Comparison of ENCODE assay signal across 21 cellular contexts in genomic region chr17:31393749-31394146, GRCh38. TPM values are rescaled to one million over a fixed set of nuclear protein-coding genes. Genes with fewer than 3 reads are reported as not detected.
DNase-seq lines count a peak whose midpoint lies in the region; ATAC-seq and TF ChIP-seq lines count a peak whose summit lies in the region.
"Had no signal": no experiment of that assay in that cellular context is flagged by ENCODE, and none has a peak within 500 bp of the region (broad histone marks: within the 10 kb centered on the region; RNA-seq: fewer than 3 reads in every experiment).

No MANE protein-coding gene starts in this region.

- peaks cover 24 to 41% of the 10 kb centered on the region in 2 donors for H3K27me3 Mint-ChIP-seq in CD4-positive, alpha-beta memory T cell
- H3K27me3 Mint-ChIP-seq in T-helper 17 cell: peaks cover 70% of the 10 kb centered on the region
- H3K27me3 Mint-ChIP-seq in activated T-cell treated with anti-CD3 and anti-CD28 coated beads, Interleukin-2, amount 50 U/mL, for 72 hours (ENCODE audit: low read depth): peaks cover 57% of the 10 kb centered on the region

- H3K4me3 ChIP-seq in CD4-positive, alpha-beta memory T cell (ENCODE audit: low read length in 2 of 2): no peak overlapping the region
- no peak overlapping the region for H3K4me3 ChIP-seq in esophagus muscularis mucosa
- H3K4me3 ChIP-seq in brain microvascular endothelial cell (ENCODE audit: low read depth, low read length): no peak overlapping the region
- H3K4me3 ChIP-seq: cardiac muscle cell, hepatocyte, ovary, Peyer's patch, right lobe of liver, thyroid gland had no signal

- H3K36me3 Mint-ChIP-seq in CD4-positive, alpha-beta memory T cell: no peaks in the 10 kb centered on the region
- peaks cover 10% of the 10 kb centered on the region for H3K36me3 Mint-ChIP-seq in T-helper 17 cell (ENCODE audit: low read depth)
- no peaks in the 10 kb centered on the region for H3K36me3 Mint-ChIP-seq in activated T-cell treated with anti-CD3 and anti-CD28 coated beads, Interleukin-2, amount 50 U/mL, for 72 hours (ENCODE audit: insufficient read depth in 2 of 2)
- H3K36me3 Mint-ChIP-seq: stimulated activated memory B cell treated with anti-CD40 and anti-IgM and Interleukin-4, amounts not matched to agents 10 μg/mL and 1 μg/mL and 100 μg/mL, for 72 hours had no signal

- no peak for TF ChIP-seq POLR2A in esophagus muscularis mucosa (IDR thresholded peaks at IDR 0.05; ENCODE audit: low read depth)

- intact Hi-C loops in CD4-positive, alpha-beta memory T cell (cut with micrococcal nuclease): no loop called here
- intact Hi-C loops in esophagus muscularis mucosa (cut with DNase I) (no loop called here), posterior vena cava (cut with DNase I) (no loop called here)

- in situ Hi-C loops in brain microvascular endothelial cell (cut with HindIII; ENCODE audit: low pct_ligation_motif_present, low sequenced_read_pairs): no loop called here

- no peak overlapping the region for H3K27ac ChIP-seq in CD4-positive, alpha-beta memory T cell (ENCODE audit: low read depth, low read length)
- H3K27ac ChIP-seq in esophagus muscularis mucosa (replicated peaks in 1 of 4): no peak overlapping the region
- H3K27ac ChIP-seq in brain microvascular endothelial cell: no peak overlapping the region
- H3K27ac ChIP-seq: cardiac muscle cell, foreskin keratinocyte, hepatocyte, ovary, Peyer's patch, right lobe of liver, thyroid gland had no signal

- no peaks in the 10 kb centered on the region for H3K36me3 ChIP-seq in CD4-positive, alpha-beta memory T cell (ENCODE audit: insufficient read depth, low read length)
- H3K36me3 ChIP-seq in esophagus muscularis mucosa: no peaks in the 10 kb centered on the region
- H3K36me3 ChIP-seq in brain microvascular endothelial cell (replicated peaks): no peaks in the 10 kb centered on the region
- H3K36me3 ChIP-seq: cardiac muscle cell, ovary, Peyer's patch, right lobe of liver, thyroid gland had no signal

- 87% methylated on average over 7 of the region's 7 CpGs for WGBS in esophagus muscularis mucosa

- peaks cover 2 to 23% (median 5%) of the 10 kb centered on the region in 4 donors for H3K4me1 Mint-ChIP-seq in CD4-positive, alpha-beta memory T cell
- peaks cover 12% of the 10 kb centered on the region for H3K4me1 Mint-ChIP-seq in T-helper 17 cell
- H3K4me1 Mint-ChIP-seq in activated T-cell treated with anti-CD3 and anti-CD28 coated beads, Interleukin-2, amount 50 U/mL, for 72 hours (ENCODE audit: low read depth): peaks cover 6% of the 10 kb centered on the region

- ATAC-seq in T-helper 17 cell: no peak
- no peak for ATAC-seq in activated T-cell treated with anti-CD3 and anti-CD28 coated beads, Interleukin-2, amount 50 U/mL, for 72 hours (replicated peaks in 1 of 2)
- ATAC-seq: foreskin keratinocyte; stimulated activated memory B cell treated with anti-CD40 and anti-IgM and Interleukin-4, amounts not matched to agents 10 μg/mL and 1 μg/mL and 100 μg/mL, for 72 hours had no signal

- H3K4me1 ChIP-seq in CD4-positive, alpha-beta memory T cell (ENCODE audit: insufficient read depth, low read length): peaks cover 9% of the 10 kb centered on the region
- H3K4me1 ChIP-seq in esophagus muscularis mucosa: peaks cover 11 to 20% (median 16%) of the 10 kb centered on the region in 4 donors
- H3K4me1 ChIP-seq: foreskin keratinocyte had no signal

- TF ChIP-seq CTCF in esophagus muscularis mucosa (IDR thresholded peaks at IDR 0.05) (no peak), brain microvascular endothelial cell (IDR thresholded peaks at IDR 0.05; ENCODE audit: low read depth, low read length, missing control alignments) (no peak)

- TF ChIP-seq EP300 in esophagus muscularis mucosa (IDR thresholded peaks at IDR 0.05): no peak

- H3K27ac Mint-ChIP-seq in CD4-positive, alpha-beta memory T cell: no peak overlapping the region
- no peak overlapping the region for H3K27ac Mint-ChIP-seq in T-helper 17 cell
- H3K27ac Mint-ChIP-seq in activated T-cell treated with anti-CD3 and anti-CD28 coated beads, Interleukin-2, amount 50 U/mL, for 72 hours: no peak overlapping the region
- H3K27ac Mint-ChIP-seq: stimulated activated memory B cell treated with anti-CD40 and anti-IgM and Interleukin-4, amounts not matched to agents 10 μg/mL and 1 μg/mL and 100 μg/mL, for 72 hours had no signal

- no peak for DNase-seq in CD4-positive, alpha-beta memory T cell
- no peak for DNase-seq in T-helper 17 cell
- peak; percentile 19 for DNase-seq in esophagus muscularis mucosa (ENCODE audit: extremely low spot score)
- DNase-seq in posterior vena cava (ENCODE audit: low spot score): peak; percentile 29
- DNase-seq in brain microvascular endothelial cell: no peak
- no peak for DNase-seq in DMS79 (lab: John Stamatoyannopoulos, UW)
- DNase-seq in activated T-cell treated with anti-CD3 and anti-CD28 coated beads, Interleukin-2, amount 50 U/mL, for 72 hours: no peak
- no peak for DNase-seq in stimulated activated CD4-positive, alpha-beta T cell treated with anti-CD3 and anti-CD28 coated beads, Interleukin-4, amount 100 ng/mL, for 1 hour
- DNase-seq: activated effector memory CD4-positive, alpha-beta T cell treated with anti-CD3 and anti-CD28 coated beads, Interleukin-2, amount 50 U/mL, for 16 hours; amniotic stem cell; foreskin keratinocyte; HCEC 1CT; NCI-H1105 treated with DMSO at 0.1 percent for 48 hours; NK-92 treated with Interleukin-12 subunit alpha and Interleukin-12 subunit beta, amount 100 ng/mL, for 24 hours; thyroid gland had no signal

- H3K9me3 ChIP-seq in CD4-positive, alpha-beta memory T cell (ENCODE audit: control insufficient read depth in 1 of 2, low read length in 2 of 2): no peaks in the 10 kb centered on the region
- H3K9me3 ChIP-seq in T-helper 17 cell (ENCODE audit: control insufficient read depth, low read length, poor library complexity, severe bottlenecking) (no peaks in the 10 kb centered on the region), esophagus muscularis mucosa (no peaks in the 10 kb centered on the region)
- H3K9me3 ChIP-seq: ovary, Peyer's patch, right lobe of liver, thyroid gland had no signal

- H3K27me3 ChIP-seq in CD4-positive, alpha-beta memory T cell (ENCODE audit: insufficient read depth, low read length): peaks cover 8% of the 10 kb centered on the region
- peaks cover 3 to 89% (median 26%) of the 10 kb centered on the region in 4 donors for H3K27me3 ChIP-seq in esophagus muscularis mucosa
- H3K27me3 ChIP-seq in brain microvascular endothelial cell (replicated peaks): peaks cover 15% of the 10 kb centered on the region
- H3K27me3 ChIP-seq: ovary, right lobe of liver had no signal

- no peaks in the 10 kb centered on the region for H3K9me3 Mint-ChIP-seq in CD4-positive, alpha-beta memory T cell
- H3K9me3 Mint-ChIP-seq in activated T-cell treated with anti-CD3 and anti-CD28 coated beads, Interleukin-2, amount 50 U/mL, for 72 hours: no peaks in the 10 kb centered on the region
- H3K9me3 Mint-ChIP-seq: stimulated activated memory B cell treated with anti-CD40 and anti-IgM and Interleukin-4, amounts not matched to agents 10 μg/mL and 1 μg/mL and 100 μg/mL, for 72 hours had no signal

- H3K4me3 Mint-ChIP-seq in CD4-positive, alpha-beta memory T cell: peak overlapping the region in 5 of 8 donors; percentile 7 to 62 (median 45)
- H3K4me3 Mint-ChIP-seq in T-helper 17 cell: peak overlapping the region; percentile 62
- H3K4me3 Mint-ChIP-seq in activated T-cell treated with anti-CD3 and anti-CD28 coated beads, Interleukin-2, amount 50 U/mL, for 72 hours: no peak overlapping the region
- H3K4me3 Mint-ChIP-seq: stimulated activated memory B cell treated with anti-CD40 and anti-IgM and Interleukin-4, amounts not matched to agents 10 μg/mL and 1 μg/mL and 100 μg/mL, for 72 hours had no signal

- CTCF ChIA-PET in CD4-positive, alpha-beta memory T cell (lab: Charles Lee; ENCODE audit: partially characterized antibody): no interaction called here

- POLR2A ChIA-PET in CD4-positive, alpha-beta memory T cell (lab: Charles Lee; ENCODE audit: partially characterized antibody): no interaction called here

RNA-seq across cellular contexts. Expression of gene RAB11FIP4, which starts 2.3 kb away (rescaled TPM):
- 10 to 100 TPM; 44.1 to 47.4 TPM for total RNA-seq in CD4-positive, alpha-beta memory T cell
- 10 to 100 TPM in 1 of 2 donors, 1 to 10 TPM in 1; 8.3 to 15.9 TPM for polyA plus RNA-seq in CD4-positive, alpha-beta memory T cell
- 10 to 100 TPM; 47.4 to 61.9 TPM for total RNA-seq in T-helper 17 cell
- 1 to 10 TPM in 3 of 4 donors, under 1 TPM in 1; 0.75 to 2.3 (median 1.7) TPM for total RNA-seq in esophagus muscularis mucosa
- 1 to 10 TPM in 1 of 2 donors, under 1 TPM in 1; 0.83 to 1.0 TPM for total RNA-seq in posterior vena cava
- 10 to 100 TPM; 39.1 to 40.8 TPM for total RNA-seq in activated T-cell treated with anti-CD3 and anti-CD28 coated beads, Interleukin-2, amount 50 U/mL, for 72 hours

Comparison
In these comparisons a context has a peak if more than half of its experiments do, and no peak if none do; other contexts are left out.
1. DNase-seq: peak in esophagus muscularis mucosa (single experiment) and posterior vena cava (single experiment); none in CD4-positive, alpha-beta memory T cell (0 of 5), T-helper 17 cell (0 of 3), brain microvascular endothelial cell (single experiment), DMS79 (single experiment), activated T-cell treated with anti-CD3 and anti-CD28 coated beads, Interleukin-2, amount 50 U/mL, for 72 hours (0 of 2) and stimulated activated CD4-positive, alpha-beta T cell treated with anti-CD3 and anti-CD28 coated beads, Interleukin-4, amount 100 ng/mL, for 1 hour (single experiment).
2. H3K4me3 Mint-ChIP-seq: peak in CD4-positive, alpha-beta memory T cell (5 of 8) and T-helper 17 cell (single experiment); none in activated T-cell treated with anti-CD3 and anti-CD28 coated beads, Interleukin-2, amount 50 U/mL, for 72 hours (0 of 2).
3. RNA of gene RAB11FIP4, which starts 2.3 kb away (total RNA-seq): 47.4 to 61.9 TPM in T-helper 17 cell, 44.1 to 47.4 TPM in CD4-positive, alpha-beta memory T cell and 39.1 to 40.8 TPM in activated T-cell treated with anti-CD3 and anti-CD28 coated beads, Interleukin-2, amount 50 U/mL, for 72 hours; 0.75 to 2.3 TPM in esophagus muscularis mucosa and 0.83 to 1.0 TPM in posterior vena cava; every median in the first group is over 10 times any median in the second.